35 cellular contexts compared by ENCODE assay signal in the genomic region with DNA sequence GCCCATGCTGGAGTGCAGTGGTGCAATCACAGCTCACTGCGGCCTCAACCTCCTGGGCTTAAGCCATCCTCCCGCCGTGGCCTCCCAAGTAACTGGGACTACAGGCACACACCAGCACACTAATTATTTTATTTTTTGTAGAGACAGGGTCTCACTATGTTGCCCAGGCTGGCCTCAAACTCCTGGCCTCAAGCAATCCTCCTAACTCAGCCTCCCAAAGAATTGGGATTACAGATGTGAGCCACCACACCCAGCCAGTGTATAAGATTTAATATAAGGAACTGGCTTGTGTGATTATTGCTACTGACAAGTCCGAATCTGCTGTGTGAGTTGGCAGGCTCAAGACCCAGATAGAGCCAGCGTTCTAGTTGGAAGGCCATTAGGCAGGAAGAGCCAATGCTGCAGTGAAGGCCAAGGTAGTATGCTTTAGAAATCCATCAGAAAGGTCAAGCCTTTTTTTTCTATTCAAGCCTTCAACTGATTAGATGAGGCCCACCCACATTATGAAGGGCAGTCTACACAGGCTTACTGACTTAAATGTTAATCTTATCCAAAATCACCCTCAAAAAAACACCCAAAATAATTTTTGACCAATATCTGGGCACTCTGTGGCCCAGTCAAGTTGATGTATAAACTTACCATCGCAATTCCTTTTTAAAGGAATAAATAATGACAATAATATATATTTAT. TPM values are rescaled to one million over a fixed set of nuclear protein-coding genes. Genes with fewer than 3 reads are reported as not detected.
"Had no signal": no experiment of that assay in that cellular context is flagged by ENCODE, and none has a peak within 500 bp of the region (broad histone marks: within the 10 kb centered on the region; RNA-seq: fewer than 3 reads in every experiment).

No MANE protein-coding gene starts in this region.

- H3K4me3 ChIP-seq: neural progenitor cell, ovary, psoas muscle, skin epidermis, smooth muscle cell, spleen, suprapubic skin, testis, tibial artery, transverse colon, upper lobe of left lung, vagina had no signal

- H3K9me3 Mint-ChIP-seq: naive thymus-derived CD8-positive, alpha-beta T cell; natural killer cell treated with Interleukin-12 subunit alpha and Interleukin-12 subunit beta and Interleukin-15 and Interleukin-18, amount 100 ng/mL, for 72 hours; neural progenitor cell; stimulated activated naive CD8-positive, alpha-beta T cell treated with anti-CD3 and anti-CD28 coated beads, Interleukin-15, amount 100 ng/mL, for 72 hours had no signal

- DNase-seq: naive thymus-derived CD8-positive, alpha-beta T cell; occipital lobe; ovary; posterior cingulate gyrus; psoas muscle; right cardiac atrium; spleen; stimulated activated CD4-positive, alpha-beta T cell treated with anti-CD3 and anti-CD28 coated beads, Interleukin-12 subunit alpha, Interleukin-12 subunit beta, amount 100 ng/mL, for 4 hours; stimulated activated CD4-positive, alpha-beta T cell treated with anti-CD3 and anti-CD28 coated beads, Interleukin-1b, Interleukin-23, amount 100 ng/mL, for 48 hours; stimulated activated CD4-positive, alpha-beta T cell treated with anti-CD3 and anti-CD28 coated beads, Interleukin-4, amount 100 ng/mL, for 1 hour; stimulated activated CD4-positive, alpha-beta T cell treated with anti-CD3 and anti-CD28 coated beads, Interleukin-4, amount 100 ng/mL, for 4 hours; stimulated activated CD8-positive, alpha-beta memory T cell treated with anti-CD3 and anti-CD28 coated beads, Interleukin-4, amount 100 ng/mL, for 48 hours; stimulated activated naive CD4-positive, alpha-beta T cell; stimulated activated naive CD8-positive, alpha-beta T cell treated with anti-CD3 and anti-CD28 coated beads, Interleukin-15, amount 100 ng/mL, for 72 hours; stimulated activated naive CD8-positive, alpha-beta T cell treated with anti-CD3 and anti-CD28 coated beads, Interleukin-15, Interleukin-2, amounts not matched to agents 100 U/mL and 50 U/mL, for 24 hours; substantia nigra; testis; tibial artery; transverse colon; upper lobe of left lung had no signal

- H3K4me3 Mint-ChIP-seq: naive thymus-derived CD8-positive, alpha-beta T cell; natural killer cell treated with Interleukin-12 subunit alpha and Interleukin-12 subunit beta and Interleukin-15 and Interleukin-18, amount 100 ng/mL, for 72 hours; neural progenitor cell; stimulated activated memory B cell treated with anti-CD40 and anti-IgM and Interleukin-4, amounts not matched to agents 10 μg/mL and 1 μg/mL and 100 μg/mL, for 72 hours; stimulated activated naive CD8-positive, alpha-beta T cell treated with anti-CD3 and anti-CD28 coated beads, Interleukin-15, amount 100 ng/mL, for 72 hours had no signal

- ATAC-seq: naive thymus-derived CD8-positive, alpha-beta T cell; natural killer cell treated with Interleukin-12 subunit alpha and Interleukin-12 subunit beta and Interleukin-15 and Interleukin-18, amount 100 ng/mL, for 72 hours; psoas muscle; right cardiac atrium; sciatic nerve; stimulated activated memory B cell treated with anti-CD40 and anti-IgM and Interleukin-4, amounts not matched to agents 10 μg/mL and 1 μg/mL and 100 μg/mL, for 72 hours; stimulated activated naive CD8-positive, alpha-beta T cell treated with anti-CD3 and anti-CD28 coated beads, Interleukin-15, amount 100 ng/mL, for 72 hours; stimulated activated naive CD8-positive, alpha-beta T cell treated with anti-CD3 and anti-CD28 coated beads, Interleukin-15, Interleukin-2, amounts not matched to agents 100 U/mL and 50 U/mL, for 24 hours had no signal

- H3K4me2 ChIP-seq: neural progenitor cell, smooth muscle cell had no signal

- FAIRE-seq: urothelium cell line had no signal

- H3K9me3 ChIP-seq: ovary, psoas muscle, spleen, suprapubic skin, testis, tibial artery, transverse colon, upper lobe of left lung, vagina had no signal

- H3K27ac ChIP-seq: neural progenitor cell, ovary, parathyroid adenoma, psoas muscle, skin epidermis, spleen, suprapubic skin, testis, tibial artery, transverse colon, upper lobe of left lung, vagina had no signal

- H3K27me3 ChIP-seq: neural progenitor cell, ovary, spleen, suprapubic skin, testis, tibial artery, transverse colon, upper lobe of left lung, vagina had no signal

- H3K36me3 ChIP-seq: neural progenitor cell, ovary had no signal

- H3K27me3 Mint-ChIP-seq: naive thymus-derived CD8-positive, alpha-beta T cell; natural killer cell treated with Interleukin-12 subunit alpha and Interleukin-12 subunit beta and Interleukin-15 and Interleukin-18, amount 100 ng/mL, for 72 hours; progenitor cell of endocrine pancreas; stimulated activated memory B cell treated with anti-CD40 and anti-IgM and Interleukin-4, amounts not matched to agents 10 μg/mL and 1 μg/mL and 100 μg/mL, for 72 hours; stimulated activated naive CD8-positive, alpha-beta T cell treated with anti-CD3 and anti-CD28 coated beads, Interleukin-15, amount 100 ng/mL, for 72 hours had no signal

- H3K9ac ChIP-seq: neural progenitor cell, parathyroid adenoma had no signal

- H2AFZ ChIP-seq: neural progenitor cell, parathyroid adenoma had no signal

- H3K4me1 ChIP-seq: neural progenitor cell, parathyroid adenoma, psoas muscle, testis, tibial artery, transverse colon, upper lobe of left lung, vagina had no signal

- H3K36me3 Mint-ChIP-seq: neural progenitor cell had no signal

- H3K4me1 Mint-ChIP-seq: neural progenitor cell had no signal

- H3K27ac Mint-ChIP-seq: natural killer cell treated with Interleukin-12 subunit alpha and Interleukin-12 subunit beta and Interleukin-15 and Interleukin-18, amount 100 ng/mL, for 72 hours; neural progenitor cell; progenitor cell of endocrine pancreas; stimulated activated memory B cell treated with anti-CD40 and anti-IgM and Interleukin-4, amounts not matched to agents 10 μg/mL and 1 μg/mL and 100 μg/mL, for 72 hours had no signal

RNA-seq across cellular contexts. Expression of gene TRIM4, which starts 19.4 kb away (rescaled TPM):
- total RNA-seq: smooth muscle cell had no signal
- polyA plus RNA-seq: neural cell, smooth muscle cell had no signal

RNA-seq across cellular contexts. Expression of gene OR2AE1, which starts 23.1 kb away (rescaled TPM):
- total RNA-seq: occipital lobe, progenitor cell of endocrine pancreas, psoas muscle, sciatic nerve, smooth muscle cell, testis, transverse colon, ureter, vagina had no signal
- polyA plus RNA-seq: naive thymus-derived CD8-positive, alpha-beta T cell; neural cell; ovary; smooth muscle cell; spleen had no signal

RNA-seq across cellular contexts. Expression of gene GJC3, which starts 29.4 kb away (rescaled TPM):
- total RNA-seq: natural killer cell treated with Interleukin-12 subunit alpha and Interleukin-12 subunit beta and Interleukin-15 and Interleukin-18, amount 100 ng/mL, for 72 hours; osteoblast; renal cortical epithelial cell; smooth muscle cell; transverse colon; ureter; vagina had no signal
- polyA plus RNA-seq: neural cell, smooth muscle cell had no signal
